ENCODE assay signal across 18 cellular contexts in genomic region chr9:125990186-125990792, GRCh38.
DNase-seq lines count a peak whose midpoint lies in the region; ATAC-seq, FAIRE-seq and TF ChIP-seq lines count a peak whose summit lies in the region.
"Had no signal": no experiment of that assay in that cellular context is flagged by ENCODE, and none has a peak within 500 bp of the region (broad histone marks: within the 10 kb centered on the region; RNA-seq: fewer than 3 reads in every experiment).

No MANE protein-coding gene starts in this region.

- TF ChIP-seq CTCF in GM23338 (conservative IDR thresholded peaks at IDR 0.05; ENCODE audit: low read depth in 2 of 2), result no peak
- no peak for TF ChIP-seq CTCF in kidney (IDR thresholded peaks at IDR 0.05; ENCODE audit: borderline replicate concordance, extremely low read depth, insufficient read depth)

- ATAC-seq in GM23338, result no peak
- ATAC-seq in sciatic nerve, result no peak
- no peak for ATAC-seq in GM19324 (IDR thresholded peaks at IDR 0.05; ENCODE audit: low FRiP score, unreplicated experiment)

- H3K27ac Mint-ChIP-seq in activated T-cell treated with anti-CD3 and anti-CD28 coated beads, Interleukin-2, amount 50 U/mL, for 24 hours, result no peak overlapping the region
- H3K27ac Mint-ChIP-seq in GM23338, result no peak overlapping the region
- H3K27ac Mint-ChIP-seq: B cell; CD4-positive, CD25-positive, alpha-beta regulatory T cell had no signal

- no peaks in the 10 kb centered on the region for H3K36me3 Mint-ChIP-seq in activated T-cell treated with anti-CD3 and anti-CD28 coated beads, Interleukin-2, amount 50 U/mL, for 24 hours (ENCODE audit: low read depth)
- H3K36me3 Mint-ChIP-seq in GM23338 (ENCODE audit: low read depth), result no peaks in the 10 kb centered on the region
- H3K36me3 Mint-ChIP-seq: CD4-positive, CD25-positive, alpha-beta regulatory T cell had no signal

- H3F3A ChIP-seq in GM23338 (replicated peaks; ENCODE audit: low read depth), result no peaks in the 10 kb centered on the region

- H3K4me3 ChIP-seq in GM23338, result no peak overlapping the region
- no peak overlapping the region for H3K4me3 ChIP-seq in kidney (ENCODE audit: low read length in 2 of 2)
- H3K4me3 ChIP-seq: HAP-1 had no signal

- H3K4me1 ChIP-seq in GM23338 (ENCODE audit: insufficient read depth) (no peaks in the 10 kb centered on the region), kidney (ENCODE audit: control insufficient read depth in 1 of 2, insufficient read depth in 1 of 2, low read depth in 1 of 2, low read length in 2 of 2) (no peaks in the 10 kb centered on the region)
- H3K4me1 ChIP-seq: HAP-1 had no signal

- H3K4me3 Mint-ChIP-seq in activated T-cell treated with anti-CD3 and anti-CD28 coated beads, Interleukin-2, amount 50 U/mL, for 24 hours, result no peak overlapping the region
- no peak overlapping the region for H3K4me3 Mint-ChIP-seq in GM23338
- H3K4me3 Mint-ChIP-seq: B cell; CD4-positive, CD25-positive, alpha-beta regulatory T cell had no signal

- peak; percentile 13 for DNase-seq in activated T-cell treated with anti-CD3 and anti-CD28 coated beads, Interleukin-2, amount 50 U/mL, for 24 hours
- DNase-seq in activated T-cell treated with anti-CD3 and anti-CD28 coated beads, Interleukin-2, amount 50 U/mL, for 48 hours, result no peak
- DNase-seq in GM23338 (ENCODE audit: low spot score) (no peak), kidney (peak; percentile 64), sciatic nerve (ENCODE audit: low spot score) (peak; percentile 50), RPMI8226 (no peak), NCI-H82 (lab: John Stamatoyannopoulos, UW) (no peak)
- DNase-seq: CD4-positive, CD25-positive, alpha-beta regulatory T cell; COR-L47; GF-D8; NCI-H1105; NCI-H510A; NCI-H748 treated with DMSO at 0.1 percent for 48 hours; SIG-M5 had no signal

- H3K27ac ChIP-seq in GM23338 (ENCODE audit: low read depth), result no peak overlapping the region
- no peak overlapping the region for H3K27ac ChIP-seq in kidney (ENCODE audit: low read depth in 2 of 2, low read length in 2 of 2)

- H3K4me2 ChIP-seq in GM23338, result no peak overlapping the region

- intact Hi-C loops in kidney (cut with DNase I) (no loop called here), sciatic nerve (cut with DNase I) (no loop called here)

- 0 out of 2 replicates have a peak overlapping the region, but pooled peaks have one; percentile 14 for H2AFZ ChIP-seq in GM23338

- H3K36me3 ChIP-seq in GM23338 (ENCODE audit: insufficient read depth) (no peaks in the 10 kb centered on the region), kidney (ENCODE audit: control insufficient read depth in 1 of 2, insufficient read depth in 2 of 2, low read length in 2 of 2) (no peaks in the 10 kb centered on the region)
- H3K36me3 ChIP-seq: HAP-1 had no signal

- no peaks in the 10 kb centered on the region for H3K79me2 ChIP-seq in GM23338 (replicated peaks; ENCODE audit: insufficient read depth)

- H3K9me3 ChIP-seq in kidney (ENCODE audit: control insufficient read depth in 1 of 2, low read length in 2 of 2), result no peaks in the 10 kb centered on the region
- H3K9me3 ChIP-seq: HAP-1 had no signal

- H3K9ac ChIP-seq in kidney (ENCODE audit: low read length in 2 of 2), result no peak overlapping the region

- H3K27me3 ChIP-seq in GM23338 (ENCODE audit: insufficient read depth), result no peaks in the 10 kb centered on the region

- H3K9me3 Mint-ChIP-seq in activated T-cell treated with anti-CD3 and anti-CD28 coated beads, Interleukin-2, amount 50 U/mL, for 24 hours, result no peaks in the 10 kb centered on the region
- no peaks in the 10 kb centered on the region for H3K9me3 Mint-ChIP-seq in GM23338

- no peaks in the 10 kb centered on the region for H3K27me3 Mint-ChIP-seq in activated T-cell treated with anti-CD3 and anti-CD28 coated beads, Interleukin-2, amount 50 U/mL, for 24 hours
- H3K27me3 Mint-ChIP-seq in GM23338 (ENCODE audit: insufficient read depth, low read depth, poor library complexity), result peaks cover 6% of the 10 kb centered on the region
- H3K27me3 Mint-ChIP-seq: B cell; CD4-positive, CD25-positive, alpha-beta regulatory T cell had no signal

- no peaks in the 10 kb centered on the region for H4K20me1 ChIP-seq in GM23338 (replicated peaks; ENCODE audit: insufficient read depth)

- no peaks in the 10 kb centered on the region for H3K4me1 Mint-ChIP-seq in activated T-cell treated with anti-CD3 and anti-CD28 coated beads, Interleukin-2, amount 50 U/mL, for 24 hours (ENCODE audit: low read depth)
- peaks cover 2% of the 10 kb centered on the region; the same call in 1 of the 3 replicates for H3K4me1 Mint-ChIP-seq in GM23338
- H3K4me1 Mint-ChIP-seq: B cell; CD4-positive, CD25-positive, alpha-beta regulatory T cell had no signal

- no peak for FAIRE-seq in kidney (lab: Jason Lieb, UNC)
- FAIRE-seq: RCC 7860 had no signal

- peaks cover 2% of the 10 kb centered on the region; the same call in 1 of the 2 replicates for H3K9me2 ChIP-seq in GM23338 (ENCODE audit: insufficient read depth)

TF ChIP-seq in GM23338, 12 proteins besides CTCF, POLR2A, EP300 and RAD21:
- TF ChIP-seq ZNF114 (CRISPR knock-in tag; IDR thresholded peaks at IDR 0.05) (no peak), EZH2 (IDR thresholded peaks at IDR 0.05; ENCODE audit: low read depth, unreplicated experiment) (no peak), STAT1 (IDR thresholded peaks at IDR 0.05; ENCODE audit: unreplicated experiment) (no peak), JUNB (IDR thresholded peaks at IDR 0.05; ENCODE audit: unreplicated experiment) (no peak), EZH2phosphoT487 (IDR thresholded peaks at IDR 0.05; ENCODE audit: unreplicated experiment) (no peak), CREB1 (CRISPR knock-in tag; IDR thresholded peaks at IDR 0.05; ENCODE audit: low read depth) (no peak), POLR2AphosphoS5 (IDR thresholded peaks at IDR 0.05; ENCODE audit: low read depth) (no peak), NANOG (IDR thresholded peaks at IDR 0.05; ENCODE audit: borderline replicate concordance) (no peak)
- TF ChIP-seq, protein P1, sequence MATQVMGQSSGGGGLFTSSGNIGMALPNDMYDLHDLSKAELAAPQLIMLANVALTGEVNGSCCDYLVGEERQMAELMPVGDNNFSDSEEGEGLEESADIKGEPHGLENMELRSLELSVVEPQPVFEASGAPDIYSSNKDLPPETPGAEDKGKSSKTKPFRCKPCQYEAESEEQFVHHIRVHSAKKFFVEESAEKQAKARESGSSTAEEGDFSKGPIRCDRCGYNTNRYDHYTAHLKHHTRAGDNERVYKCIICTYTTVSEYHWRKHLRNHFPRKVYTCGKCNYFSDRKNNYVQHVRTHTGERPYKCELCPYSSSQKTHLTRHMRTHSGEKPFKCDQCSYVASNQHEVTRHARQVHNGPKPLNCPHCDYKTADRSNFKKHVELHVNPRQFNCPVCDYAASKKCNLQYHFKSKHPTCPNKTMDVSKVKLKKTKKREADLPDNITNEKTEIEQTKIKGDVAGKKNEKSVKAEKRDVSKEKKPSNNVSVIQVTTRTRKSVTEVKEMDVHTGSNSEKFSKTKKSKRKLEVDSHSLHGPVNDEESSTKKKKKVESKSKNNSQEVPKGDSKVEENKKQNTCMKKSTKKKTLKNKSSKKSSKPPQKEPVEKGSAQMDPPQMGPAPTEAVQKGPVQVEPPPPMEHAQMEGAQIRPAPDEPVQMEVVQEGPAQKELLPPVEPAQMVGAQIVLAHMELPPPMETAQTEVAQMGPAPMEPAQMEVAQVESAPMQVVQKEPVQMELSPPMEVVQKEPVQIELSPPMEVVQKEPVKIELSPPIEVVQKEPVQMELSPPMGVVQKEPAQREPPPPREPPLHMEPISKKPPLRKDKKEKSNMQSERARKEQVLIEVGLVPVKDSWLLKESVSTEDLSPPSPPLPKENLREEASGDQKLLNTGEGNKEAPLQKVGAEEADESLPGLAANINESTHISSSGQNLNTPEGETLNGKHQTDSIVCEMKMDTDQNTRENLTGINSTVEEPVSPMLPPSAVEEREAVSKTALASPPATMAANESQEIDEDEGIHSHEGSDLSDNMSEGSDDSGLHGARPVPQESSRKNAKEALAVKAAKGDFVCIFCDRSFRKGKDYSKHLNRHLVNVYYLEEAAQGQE (IDR thresholded peaks at IDR 0.05; ENCODE audit: unreplicated experiment), result no peak
- TF ChIP-seq, protein P2, sequence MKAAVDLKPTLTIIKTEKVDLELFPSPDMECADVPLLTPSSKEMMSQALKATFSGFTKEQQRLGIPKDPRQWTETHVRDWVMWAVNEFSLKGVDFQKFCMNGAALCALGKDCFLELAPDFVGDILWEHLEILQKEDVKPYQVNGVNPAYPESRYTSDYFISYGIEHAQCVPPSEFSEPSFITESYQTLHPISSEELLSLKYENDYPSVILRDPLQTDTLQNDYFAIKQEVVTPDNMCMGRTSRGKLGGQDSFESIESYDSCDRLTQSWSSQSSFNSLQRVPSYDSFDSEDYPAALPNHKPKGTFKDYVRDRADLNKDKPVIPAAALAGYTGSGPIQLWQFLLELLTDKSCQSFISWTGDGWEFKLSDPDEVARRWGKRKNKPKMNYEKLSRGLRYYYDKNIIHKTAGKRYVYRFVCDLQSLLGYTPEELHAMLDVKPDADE (IDR thresholded peaks at IDR 0.05), result no peak

Comparison
In these comparisons a context has a peak if more than half of its experiments do, and no peak if none do; other contexts are left out.
1. DNase-seq: peak in activated T-cell treated with anti-CD3 and anti-CD28 coated beads, Interleukin-2, amount 50 U/mL, for 24 hours (single experiment), kidney (single experiment) and sciatic nerve (single experiment); none in activated T-cell treated with anti-CD3 and anti-CD28 coated beads, Interleukin-2, amount 50 U/mL, for 48 hours (0 of 2), GM23338 (single experiment), RPMI8226 (single experiment) and NCI-H82 (single experiment).